18 cellular contexts compared by ENCODE assay signal in the genomic region with DNA sequence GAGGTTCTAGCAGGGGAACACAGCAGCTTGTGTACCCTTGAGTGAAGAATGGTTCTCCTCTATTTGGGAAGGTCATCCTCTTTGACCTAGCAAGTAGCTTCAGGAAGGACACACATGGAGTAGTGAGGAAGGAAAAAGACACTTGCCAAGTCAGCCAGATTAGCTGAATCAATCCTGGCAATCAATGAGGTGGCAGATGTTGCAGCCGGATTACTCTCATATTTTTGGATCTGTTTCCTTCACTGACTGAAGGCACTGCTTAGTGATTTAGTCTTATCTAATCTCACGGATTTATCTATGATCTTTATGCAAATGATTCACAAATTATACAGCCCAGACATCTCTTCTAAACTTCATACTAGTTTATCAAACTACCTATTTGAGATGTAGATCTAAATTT.
DNase-seq lines count a peak whose midpoint lies in the region; ATAC-seq, FAIRE-seq and TF ChIP-seq lines count a peak whose summit lies in the region.
"Had no signal": no experiment of that assay in that cellular context is flagged by ENCODE, and none has a peak within 500 bp of the region (broad histone marks: within the 10 kb centered on the region; RNA-seq: fewer than 3 reads in every experiment).

No MANE protein-coding gene starts in this region.

- ATAC-seq in K562: no peak
- ATAC-seq in HG02885 (IDR thresholded peaks at IDR 0.05; ENCODE audit: poor library complexity, unreplicated experiment): no peak
- ATAC-seq: A549; CD8-positive, alpha-beta T cell; HCT116 had no signal

- TF ChIP-seq EP300 in K562 (IDR thresholded peaks at IDR 0.05; ENCODE audit: low read length): no peak

- no peak overlapping the region for H4K5ac ChIP-seq in H9 (ENCODE audit: insufficient read length, low read depth, low read length)

- no peak overlapping the region for H2AK5ac ChIP-seq in trophoblast cell (ENCODE audit: low read length)
- no peak overlapping the region for H2AK5ac ChIP-seq in H9 (ENCODE audit: insufficient read length, low read length)

- no peak overlapping the region for H3K4me2 ChIP-seq in K562 (ENCODE audit: insufficient read depth, low read length)
- H3K4me2 ChIP-seq in trophoblast cell (ENCODE audit: low read length): no peak overlapping the region
- no peak overlapping the region for H3K4me2 ChIP-seq in H9 (ENCODE audit: insufficient read depth, insufficient read length, low read length)
- H3K4me2 ChIP-seq: A549 had no signal

- H3K36me3 Mint-ChIP-seq in H9 (ENCODE audit: insufficient read depth in 1 of 3, low read depth in 3 of 3): peaks cover 20 to 23% (median 22%) of the 10 kb centered on the region in 3 experiments
- H3K36me3 Mint-ChIP-seq: CD14-positive monocyte; CD8-positive, alpha-beta T cell had no signal

- H3K4me1 Mint-ChIP-seq in H9: no peaks in the 10 kb centered on the region
- H3K4me1 Mint-ChIP-seq: CD14-positive monocyte had no signal

- CTCF ChIA-PET in K562 (lab: Yijun Ruan, JAX; ENCODE audit: low intra/inter-chr PET ratio): no interaction called here

- H2BK5ac ChIP-seq in trophoblast cell (ENCODE audit: low read depth, low read length, poor library complexity): no peak overlapping the region
- no peak overlapping the region for H2BK5ac ChIP-seq in H9 (ENCODE audit: insufficient read length, low read length)

- H3K79me2 ChIP-seq in K562 (ENCODE audit: control insufficient read depth, insufficient read depth, low read length) (no peaks in the 10 kb centered on the region), trophoblast cell (ENCODE audit: control insufficient read depth, insufficient read depth, low read length, poor library complexity) (no peaks in the 10 kb centered on the region), H9 (ENCODE audit: insufficient read depth, low read length) (no peaks in the 10 kb centered on the region)

- H3K27me3 Mint-ChIP-seq in H9 (ENCODE audit: low read depth): no peaks in the 10 kb centered on the region; the same call in 1 of the 2 replicates

- H2BK120ac ChIP-seq in trophoblast cell (ENCODE audit: insufficient read depth, low read length, poor library complexity) (no peak overlapping the region), H9 (ENCODE audit: low read depth, low read length, poor library complexity, severe bottlenecking) (no peak overlapping the region)

- no peak overlapping the region for H3K4me3 Mint-ChIP-seq in H9
- H3K4me3 Mint-ChIP-seq: CD14-positive monocyte; CD8-positive, alpha-beta T cell had no signal

- BruUV-seq in K562 (replicated peaks; lab: Mats Ljungman, UMichigan): no TSS peak

- H2BK12ac ChIP-seq in trophoblast cell (ENCODE audit: low read length) (no peak overlapping the region), H9 (ENCODE audit: insufficient read length, low read depth, low read length) (no peak overlapping the region)

- POLR2A ChIA-PET in K562 (lab: Yijun Ruan, JAX): no interaction called here

- H3K27ac ChIP-seq in K562 (ENCODE audit: extremely low read depth, low read depth, low read length) (no peak overlapping the region), trophoblast cell (ENCODE audit: low read depth, low read length) (no peak overlapping the region), H9 (ENCODE audit: insufficient read length, low read depth, low read length) (no peak overlapping the region)
- H3K27ac ChIP-seq: A549 had no signal

- TF ChIP-seq RAD21 in K562 (CRISPR knock-in tag; conservative IDR thresholded peaks at IDR 0.05 in 1 of 2, IDR thresholded peaks at IDR 0.05 in 1 of 2): no peak

- H4K8ac ChIP-seq in trophoblast cell (ENCODE audit: low read depth, low read length): no peak overlapping the region
- no peak overlapping the region for H4K8ac ChIP-seq in H9 (replicated peaks; ENCODE audit: insufficient read length, low read depth, low read length)

- peaks cover 23 to 36% of the 10 kb centered on the region in 2 experiments for H3K9me3 Mint-ChIP-seq in H9

- H3K14ac ChIP-seq in trophoblast cell (ENCODE audit: low read length) (no peak overlapping the region), H9 (ENCODE audit: insufficient read depth, low read length) (no peak overlapping the region)

- H3K27me3 ChIP-seq in K562 (ENCODE audit: control insufficient read depth in 2 of 2, insufficient read depth in 2 of 2, low read length in 2 of 2) (no peaks in the 10 kb centered on the region), trophoblast cell (ENCODE audit: insufficient read depth, low read length) (no peaks in the 10 kb centered on the region), H9 (ENCODE audit: insufficient read depth, low read length) (no peaks in the 10 kb centered on the region)

- no peak overlapping the region for H2BK15ac ChIP-seq in H9 (ENCODE audit: low read depth, low read length)

- in situ Hi-C loops in G401 (cut with HindIII; ENCODE audit: low sequenced_read_pairs) (no loop called here), K562 (cut with MboI) (no loop called here)

- H4K20me1 ChIP-seq in K562 (replicated peaks; ENCODE audit: control insufficient read depth, insufficient read depth, low read length) (no peaks in the 10 kb centered on the region), H9 (ENCODE audit: control insufficient read depth, insufficient read depth, insufficient read length) (no peaks in the 10 kb centered on the region)

- no peak overlapping the region for H4K91ac ChIP-seq in trophoblast cell (ENCODE audit: low read depth, low read length)
- no peak overlapping the region for H4K91ac ChIP-seq in H9 (ENCODE audit: insufficient read length, low read depth, low read length)

- DNase-seq in G401 (ENCODE audit: low spot score) (peak; percentile 90), NCI-H524 treated with DMSO at 0.1 percent for 48 hours (lab: John Stamatoyannopoulos, UW) (peak; percentile 12), K562 (ENCODE audit: extremely low read depth in 1 of 4, low spot score in 3 of 4) (no peak), trophoblast cell (peak; percentile 7 to 51), UCSD-AML1 (lab: John Stamatoyannopoulos, UW; ENCODE audit: unreplicated experiment) (no peak), RKO (ENCODE audit: low spot score) (no peak), H9 (no peak)
- DNase-seq: CD8-positive, alpha-beta T cell; COR-L47; DMS79; KBM-7 had no signal

- no peak overlapping the region for H2BK20ac ChIP-seq in H9 (ENCODE audit: low read depth, low read length, poor library complexity, severe bottlenecking)

- no peaks in the 10 kb centered on the region for H3K9me1 ChIP-seq in K562 (ENCODE audit: control insufficient read depth, insufficient read depth, low read length)

- FAIRE-seq in K562 (lab: Jason Lieb, UNC): peak; percentile 19
- FAIRE-seq: A549, G401.6, GM12891, GM19239 had no signal

- H3K4me1 ChIP-seq in K562 (replicated peaks in 1 of 2; ENCODE audit: control insufficient read depth in 2 of 2, insufficient read depth in 2 of 2, low read length in 2 of 2) (no peaks in the 10 kb centered on the region), trophoblast cell (ENCODE audit: control insufficient read depth in 1 of 2, insufficient read depth in 2 of 2, low read length in 2 of 2) (no peaks in the 10 kb centered on the region), H9 (ENCODE audit: insufficient read depth, low read length) (no peaks in the 10 kb centered on the region; the same call in 1 of the 2 replicates)
- H3K4me1 ChIP-seq: A549 had no signal

- H3K9ac ChIP-seq in K562 (ENCODE audit: insufficient read depth in 1 of 2, low read depth in 2 of 2, low read length in 2 of 2) (no peak overlapping the region), trophoblast cell (ENCODE audit: low read length) (no peak overlapping the region), H9 (ENCODE audit: extremely low read depth, insufficient read length, low read length) (no peak overlapping the region)

- H3K36me3 ChIP-seq in K562 (ENCODE audit: control insufficient read depth, insufficient read depth, low read length) (no peaks in the 10 kb centered on the region), trophoblast cell (ENCODE audit: control insufficient read depth in 1 of 2, insufficient read depth in 2 of 2, low read length in 2 of 2) (no peaks in the 10 kb centered on the region)

- H2AFZ ChIP-seq in K562 (ENCODE audit: low read depth, low read length) (no peak overlapping the region), trophoblast cell (ENCODE audit: insufficient read depth, low read length, poor library complexity) (no peak overlapping the region), H9 (ENCODE audit: low read length) (no peak overlapping the region)

- no peak overlapping the region for H4K12ac ChIP-seq in trophoblast cell (ENCODE audit: low read depth, low read length)

- H3K4ac ChIP-seq in trophoblast cell (ENCODE audit: low read depth, low read length) (no peak overlapping the region), H9 (ENCODE audit: low read depth, low read length) (no peak overlapping the region)

- H3K79me1 ChIP-seq in trophoblast cell (ENCODE audit: low read length) (no peaks in the 10 kb centered on the region), H9 (ENCODE audit: insufficient read depth, low read depth, low read length, poor library complexity, severe bottlenecking) (no peaks in the 10 kb centered on the region)

- H3K18ac ChIP-seq in trophoblast cell (ENCODE audit: low read length) (no peak overlapping the region), H9 (ENCODE audit: insufficient read length, low read depth, low read length) (no peak overlapping the region)

- H3T11ph ChIP-seq in H9 (ENCODE audit: low read length): no peak overlapping the region

- no peak overlapping the region for H3K27ac Mint-ChIP-seq in H9
- H3K27ac Mint-ChIP-seq: CD14-positive monocyte; CD8-positive, alpha-beta T cell had no signal

- no peaks in the 10 kb centered on the region for H3K23me2 ChIP-seq in H9 (ENCODE audit: insufficient read length, low read depth, low read length, poor library complexity, severe bottlenecking)

- WGBS in K562 (ENCODE audit: insufficient coverage, low coverage, missing lambda C conversion rate): 3% methylated on average over 2 of the region's 2 CpGs
- WGBS in trophoblast cell (ENCODE audit: extremely low coverage, insufficient coverage, insufficient read length): no CpG with 5 or more reads among the region's 2 CpGs
- no CpG with 5 or more reads among the region's 2 CpGs for WGBS in H9 (ENCODE audit: extremely low coverage, insufficient read length, low lambda C conversion rate)

- intact Hi-C loops in K562 (cut with micrococcal nuclease): no loop called here

- H3K4me3 ChIP-seq in K562: no peak overlapping the region
- no peak overlapping the region for H3K4me3 ChIP-seq in trophoblast cell (ENCODE audit: low read depth, low read length)
- H3K4me3 ChIP-seq: A549 had no signal

- no peak for TF ChIP-seq POLR2A in K562 (conservative IDR thresholded peaks at IDR 0.05)

- no peak overlapping the region for H3K56ac ChIP-seq in H9 (ENCODE audit: insufficient read length, low read depth, low read length)

- TF ChIP-seq CTCF in K562 (IDR thresholded peaks at IDR 0.05 in 2 of 3, conservative IDR thresholded peaks at IDR 0.05 in 1 of 3; ENCODE audit: insufficient read depth in 2 of 3, low read depth in 1 of 3, low read length in 3 of 3) (no peak), H9 (conservative IDR thresholded peaks at IDR 0.05) (no peak)

- H3K9me3 ChIP-seq in K562 (replicated peaks; ENCODE audit: control insufficient read depth, insufficient read depth, low read depth, low read length) (no peaks in the 10 kb centered on the region), trophoblast cell (ENCODE audit: insufficient read depth, low read depth, low read length) (peaks cover 16% of the 10 kb centered on the region), H9 (ENCODE audit: control insufficient read depth, low read depth, low read length) (peaks cover 11% of the 10 kb centered on the region)
- H3K9me3 ChIP-seq: A549 had no signal

- no peak overlapping the region for H3K23ac ChIP-seq in trophoblast cell (ENCODE audit: low read length)
- H3K23ac ChIP-seq in H9 (ENCODE audit: insufficient read length, low read depth, low read length): no peak overlapping the region

Comparison
In these comparisons a context has a peak if more than half of its experiments do, and no peak if none do; other contexts are left out.
1. DNase-seq: peak in G401 (single experiment), NCI-H524 treated with DMSO at 0.1 percent for 48 hours (single experiment) and trophoblast cell (2 of 2); none in K562 (0 of 4), UCSD-AML1 (single experiment), RKO (single experiment) and H9 (single experiment).